ENCODE assay signal across 11 cellular contexts in the genomic region with DNA sequence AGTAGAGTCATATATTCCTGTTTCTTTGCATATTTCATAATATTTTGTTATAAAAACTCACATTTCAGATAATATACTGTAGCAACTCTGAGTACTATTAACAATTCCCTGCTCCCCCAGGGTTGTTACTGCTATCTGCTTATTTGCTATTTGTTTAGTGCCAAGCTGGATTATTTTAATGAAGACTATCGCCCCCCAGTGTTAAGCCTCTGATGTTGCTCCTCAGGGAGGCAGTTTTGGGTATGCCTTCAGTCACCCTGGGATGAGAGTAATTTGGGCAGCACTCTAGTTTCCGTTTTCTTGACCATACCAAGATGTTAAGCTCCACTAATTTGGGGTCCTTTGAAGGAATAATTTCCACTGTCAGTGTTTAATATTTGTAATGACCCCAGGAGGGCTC. TPM values are rescaled to one million over a fixed set of nuclear protein-coding genes. Genes with fewer than 3 reads are reported as not detected.
DNase-seq lines count a peak whose midpoint lies in the region; ATAC-seq and TF ChIP-seq lines count a peak whose summit lies in the region.
"Had no signal": no experiment of that assay in that cellular context is flagged by ENCODE, and none has a peak within 500 bp of the region (broad histone marks: within the 10 kb centered on the region; RNA-seq: fewer than 3 reads in every experiment).

No MANE protein-coding gene starts in this region.

- no peak for TF ChIP-seq CTCF in omental fat pad (IDR thresholded peaks at IDR 0.05)

- no peak for ATAC-seq in GM19328 (IDR thresholded peaks at IDR 0.05; ENCODE audit: unreplicated experiment)
- no peak for ATAC-seq in omental fat pad (ENCODE audit: low FRiP score)

- peak; percentile 69 for DNase-seq in NCI-H82 (lab: John Stamatoyannopoulos, UW)
- DNase-seq in NCI-H82 treated with DMSO at 0.1 percent for 48 hours (lab: John Stamatoyannopoulos, UW; ENCODE audit: unreplicated experiment): no peak
- DNase-seq in HT1080 (ENCODE audit: low read depth): peak; percentile 20
- DNase-seq in amniotic epithelial cell (ENCODE audit: low read depth): peak; percentile 26
- DNase-seq in lung microvascular endothelial cell (ENCODE audit: low read depth in 2 of 2): peak; percentile 24 to 32
- DNase-seq in NCI-H226: no peak
- DNase-seq in omental fat pad (ENCODE audit: low spot score): no peak
- DNase-seq: posterior cingulate gyrus, T1000, uterus had no signal

RNA-seq across cellular contexts. Expression of a gene that starts 46.0 kb away (rescaled TPM):
- 71.9 and 113 TPM in 2 replicates for total RNA-seq in HT1080 (2014; rRNA removed; shearing (Covaris generic))
- polyA plus RNA-seq in HT1080 (2015; cell fraction: cytosol; rRNA removed): 43.6 and 45.1 TPM in 2 replicates
- 51.2 and 52.3 TPM in 2 replicates for polyA plus RNA-seq in HT1080 (2015; cell fraction: nucleus; rRNA removed)
- total RNA-seq in lung microvascular endothelial cell (25.1 and 29.8 TPM in 2 replicates), omental fat pad (10 to 100 TPM; 46.2 to 53.1 (median 47.9) TPM)

Comparison
In these comparisons a context has a peak if more than half of its experiments do, and no peak if none do; other contexts are left out.
1. DNase-seq: peak in NCI-H82 (single experiment), HT1080 (single experiment), amniotic epithelial cell (single experiment) and lung microvascular endothelial cell (2 of 2); none in NCI-H82 treated with DMSO at 0.1 percent for 48 hours (single experiment), NCI-H226 (single experiment) and omental fat pad (single experiment).